ENCODE assay signal across 19 cellular contexts in genomic region chr13:41670873-41671443, GRCh38.
DNase-seq lines count a peak whose midpoint lies in the region; ATAC-seq and TF ChIP-seq lines count a peak whose summit lies in the region.
"Had no signal": no experiment of that assay in that cellular context is flagged by ENCODE, and none has a peak within 500 bp of the region (broad histone marks: within the 10 kb centered on the region; RNA-seq: fewer than 3 reads in every experiment).

No MANE protein-coding gene starts in this region.

- 91 to 96% methylated on average over 6 to 8 of the region's 8 CpGs for WGBS in endodermal cell (ENCODE audit: insufficient coverage in 1 of 2, insufficient read length in 1 of 2), 2 experiments

- H3K27me3 ChIP-seq in endodermal cell (ENCODE audit: control insufficient read depth, insufficient read depth, low read length, poor library complexity, severe bottlenecking) = no peaks in the 10 kb centered on the region

- peak overlapping the region; percentile 62 for H3K27ac Mint-ChIP-seq in endodermal cell
- H3K27ac Mint-ChIP-seq in neural crest cell (ENCODE audit: unreplicated experiment) = peak overlapping the region; percentile 63
- H3K27ac Mint-ChIP-seq: H9, IgD-negative memory B cell had no signal

- TF ChIP-seq CTCF in endodermal cell (conservative IDR thresholded peaks at IDR 0.05) = no peak
- TF ChIP-seq CTCF in neural crest cell (conservative IDR thresholded peaks at IDR 0.05) = no peak

- peaks cover 3% of the 10 kb centered on the region for H3K36me3 Mint-ChIP-seq in endodermal cell (ENCODE audit: low read depth)
- H3K36me3 Mint-ChIP-seq in neural crest cell (ENCODE audit: low read depth) = no peaks in the 10 kb centered on the region

- H3K9me3 Mint-ChIP-seq in endodermal cell = no peaks in the 10 kb centered on the region
- H3K9me3 Mint-ChIP-seq in neural crest cell = no peaks in the 10 kb centered on the region
- H3K9me3 Mint-ChIP-seq: CD14-positive monocyte, H9, IgD-negative memory B cell had no signal

- H3K4me1 Mint-ChIP-seq in endodermal cell (peaks cover 7% of the 10 kb centered on the region), neural crest cell (no peaks in the 10 kb centered on the region)
- H3K4me1 Mint-ChIP-seq: H9 had no signal

- DNase-seq in Ammon's horn (ENCODE audit: low spot score) = peak; percentile 52
- peak; percentile 22 for DNase-seq in EH (ENCODE audit: low read depth)
- DNase-seq in endodermal cell = no peak
- DNase-seq in neural crest cell (ENCODE audit: low read depth, low spot score) = no peak
- no peak for DNase-seq in ureter (ENCODE audit: low spot score)
- DNase-seq in epidermal melanocyte (ENCODE audit: insufficient read length, low spot score) = no peak
- DNase-seq: ACHN, DMS 273 treated with DMSO at 0.1 percent for 48 hours, DND-41, H9, Kasumi-1, NCI-H1105, NCI-H510A, NCI-H774, SHP77 had no signal

- no peak overlapping the region for H3K27ac ChIP-seq in endodermal cell (ENCODE audit: low read depth, low read length)
- H3K27ac ChIP-seq: SK-N-MC had no signal

- H3K4me3 ChIP-seq in endodermal cell (ENCODE audit: low read length) = no peak overlapping the region
- H3K4me3 ChIP-seq: SK-N-MC had no signal

- H3K9ac ChIP-seq in endodermal cell (ENCODE audit: extremely low read depth, low read length, poor library complexity, severe bottlenecking) = no peak overlapping the region

- no peaks in the 10 kb centered on the region for H3K9me3 ChIP-seq in endodermal cell (ENCODE audit: control insufficient read depth, low read length)

- no peak for ATAC-seq in HG02798 (IDR thresholded peaks at IDR 0.05; ENCODE audit: poor library complexity, unreplicated experiment)

- H3K36me3 ChIP-seq in endodermal cell (ENCODE audit: control insufficient read depth, insufficient read depth, low read length) = peaks cover 5% of the 10 kb centered on the region

- no peak overlapping the region for H3K4me3 Mint-ChIP-seq in endodermal cell
- no peak overlapping the region for H3K4me3 Mint-ChIP-seq in neural crest cell
- H3K4me3 Mint-ChIP-seq: CD14-positive monocyte, H9, IgD-negative memory B cell had no signal

- peaks cover 8% of the 10 kb centered on the region for H3K4me1 ChIP-seq in endodermal cell (ENCODE audit: control insufficient read depth, insufficient read depth, low read length)

- no peaks in the 10 kb centered on the region for H3K27me3 Mint-ChIP-seq in endodermal cell (ENCODE audit: insufficient read depth)
- H3K27me3 Mint-ChIP-seq in neural crest cell (ENCODE audit: low read depth) = no peaks in the 10 kb centered on the region
- H3K27me3 Mint-ChIP-seq: IgD-negative memory B cell had no signal

Comparison
In these comparisons a context has a peak if more than half of its experiments do, and no peak if none do; other contexts are left out.
1. DNase-seq: peak in Ammon's horn (single experiment) and EH (single experiment); none in endodermal cell (single experiment), neural crest cell (single experiment), ureter (single experiment) and epidermal melanocyte (single experiment).